Comparison of ENCODE assay signal across 8 cellular contexts in the genomic region with DNA sequence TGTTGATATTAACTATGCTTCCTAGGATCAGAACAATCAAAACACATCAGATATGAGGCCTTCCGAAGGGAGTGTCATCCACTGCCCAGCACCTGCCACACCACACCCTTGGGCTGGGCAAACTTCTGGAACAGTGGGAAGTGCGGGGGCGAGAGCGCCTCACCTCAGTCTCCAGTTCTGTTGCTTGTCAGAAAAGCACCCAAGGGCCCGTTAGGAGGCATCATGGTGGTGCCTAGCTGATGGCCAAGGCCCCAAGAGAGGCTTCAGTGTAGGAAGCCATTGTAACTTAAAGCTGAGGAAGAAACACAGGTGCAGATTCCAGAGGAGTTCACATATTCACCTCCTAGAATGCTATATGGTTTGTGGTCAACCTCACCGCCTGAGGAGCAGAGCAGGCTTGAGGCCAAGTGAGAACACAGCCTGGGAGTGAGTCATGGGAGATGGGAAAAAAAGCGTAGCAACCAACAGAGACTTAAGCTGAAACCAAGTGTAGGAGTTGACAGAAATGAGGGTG.
DNase-seq lines count a peak whose midpoint lies in the region; ATAC-seq and TF ChIP-seq lines count a peak whose summit lies in the region.

No MANE protein-coding gene starts in this region.

- intact Hi-C loops in esophagus muscularis mucosa (cut with DNase I) = no loop called here

- no peak for TF ChIP-seq CTCF in RWPE1 (conservative IDR thresholded peaks at IDR 0.05; ENCODE audit: low read depth)
- TF ChIP-seq CTCF in esophagus muscularis mucosa (IDR thresholded peaks at IDR 0.05) = no peak
- no peak for TF ChIP-seq CTCF in GM13977 (IDR thresholded peaks at IDR 0.05; ENCODE audit: extremely low read depth, insufficient read depth, missing control alignments)

- H3K9me3 ChIP-seq in esophagus muscularis mucosa = no peaks in the 10 kb centered on the region

- H3K36me3 ChIP-seq in esophagus muscularis mucosa = no peaks in the 10 kb centered on the region

- POLR2A ChIA-PET in RWPE1 (lab: Yijun Ruan, JAX; ENCODE audit: low non-redundant PET) = no interaction called here

- peak; percentile 86 for DNase-seq in HCEC 1CT
- peak; percentile 92 for DNase-seq in RWPE1 (ENCODE audit: low spot score)
- no peak for DNase-seq in esophagus muscularis mucosa (ENCODE audit: extremely low spot score)
- peak; percentile 43 to 67 for DNase-seq in stimulated activated CD4-positive, alpha-beta T cell treated with anti-CD3 and anti-CD28 coated beads, Interleukin-15, amount 100 ng/mL, for 48 hours (ENCODE audit: low read depth in 2 of 2)
- no peak for DNase-seq in GM13977 (ENCODE audit: low spot score)
- DNase-seq in SKM-1 (lab: John Stamatoyannopoulos, UW; ENCODE audit: unreplicated experiment) = no peak
- no peak for DNase-seq in GM19240 (ENCODE audit: insufficient read length, low spot score)

- TF ChIP-seq POLR2A in esophagus muscularis mucosa (IDR thresholded peaks at IDR 0.05; ENCODE audit: low read depth) = no peak

- no peak overlapping the region for H3K4me3 ChIP-seq in esophagus muscularis mucosa

- H3K27ac ChIP-seq in RWPE1 (peak overlapping the region; percentile 87), esophagus muscularis mucosa (replicated peaks in 1 of 4) (peak overlapping the region; percentile 85 to 95 (median 90))

- no peak for TF ChIP-seq EP300 in esophagus muscularis mucosa (IDR thresholded peaks at IDR 0.05)

- WGBS in esophagus muscularis mucosa = 63% methylated on average over 7 of the region's 7 CpGs

- H3K27me3 ChIP-seq in esophagus muscularis mucosa = no peaks in the 10 kb centered on the region

- no peak for ATAC-seq in GM18868 (IDR thresholded peaks at IDR 0.05; ENCODE audit: unreplicated experiment)

- CTCF ChIA-PET in RWPE1 (lab: Yijun Ruan, JAX) = interaction anchor here (0.6 to 1.0 kb wide), 3 partner anchors 46 to 257 kb away, joined by 4 to 6 read pairs (median 4); partner anchors contain the start of gene ATL2

- in situ Hi-C loops in GM13977 (cut with MboI; ENCODE audit: low pct_unique_long_range_greater_than_20kb, low sequenced_read_pairs, unreplicated experiment) = no loop called here

- peaks cover 0 to 62% (median 54%) of the 10 kb centered on the region in 4 donors for H3K4me1 ChIP-seq in esophagus muscularis mucosa

Comparison
In these comparisons a context has a peak if more than half of its experiments do, and no peak if none do; other contexts are left out.
1. DNase-seq: peak in HCEC 1CT (single experiment), RWPE1 (single experiment) and stimulated activated CD4-positive, alpha-beta T cell treated with anti-CD3 and anti-CD28 coated beads, Interleukin-15, amount 100 ng/mL, for 48 hours (2 of 2); none in esophagus muscularis mucosa (single experiment), GM13977 (single experiment), SKM-1 (single experiment) and GM19240 (single experiment).